20 cellular contexts compared by ENCODE assay signal in the genomic region with DNA sequence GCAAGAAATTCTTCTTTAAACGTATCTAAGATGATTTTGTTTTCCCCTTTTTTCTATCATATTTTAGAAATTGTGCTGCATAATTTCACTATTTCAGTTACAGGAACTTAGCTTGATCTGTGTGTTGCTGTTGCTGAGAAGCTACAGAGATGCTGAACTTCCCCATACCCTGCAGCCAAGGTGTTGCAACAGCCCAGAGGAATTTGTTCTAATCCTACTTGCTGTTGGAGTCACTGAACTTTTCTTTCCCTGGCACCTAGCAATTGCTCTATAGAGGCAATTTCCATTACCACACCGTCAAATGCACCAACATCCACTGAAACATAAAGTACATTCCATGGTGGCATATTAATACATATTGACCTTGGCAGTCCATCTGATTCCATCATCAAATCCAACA.
"Had no signal": no experiment of that assay in that cellular context is flagged by ENCODE, and none has a peak within 500 bp of the region (broad histone marks: within the 10 kb centered on the region; RNA-seq: fewer than 3 reads in every experiment).

No MANE protein-coding gene starts in this region.

- H3K27ac Mint-ChIP-seq: activated CD4-positive, alpha-beta T cell treated with anti-CD3 and anti-CD28 coated beads for 36 hours; activated CD8-positive, alpha-beta T cell treated with anti-CD3 and anti-CD28 coated beads for 36 hours; activated naive CD8-positive, alpha-beta T cell treated with anti-CD3 and anti-CD28 coated beads, Interleukin-2, amount 10 ng/mL, durations not matched to agents 7 days and 5 days; activated T-cell treated with anti-CD3 and anti-CD28 coated beads, Interleukin-2, amount 50 U/mL, for 72 hours; naive thymus-derived CD4-positive, alpha-beta T cell had no signal

- H3K4me3 ChIP-seq: colonic mucosa, lung, right lobe of liver, upper lobe of left lung had no signal

- ATAC-seq: activated CD4-positive, alpha-beta T cell treated with anti-CD3 and anti-CD28 coated beads for 36 hours; activated CD8-positive, alpha-beta T cell treated with anti-CD3 and anti-CD28 coated beads for 36 hours; activated T-cell treated with anti-CD3 and anti-CD28 coated beads, Interleukin-2, amount 50 U/mL, for 72 hours; foreskin keratinocyte; naive thymus-derived CD4-positive, alpha-beta T cell; right lobe of liver; stimulated activated naive CD8-positive, alpha-beta T cell treated with anti-CD3 and anti-CD28 coated beads, Interleukin-15, Interleukin-2, amounts not matched to agents 100 U/mL and 50 U/mL, for 24 hours had no signal

- H3K9me3 Mint-ChIP-seq: activated CD8-positive, alpha-beta T cell treated with anti-CD3 and anti-CD28 coated beads for 36 hours; activated naive CD8-positive, alpha-beta T cell treated with anti-CD3 and anti-CD28 coated beads, Interleukin-2, amount 10 ng/mL, durations not matched to agents 7 days and 5 days had no signal

- H3K4me1 ChIP-seq: colonic mucosa, foreskin keratinocyte, right lobe of liver, upper lobe of left lung had no signal

- H3K4me1 Mint-ChIP-seq: activated CD4-positive, alpha-beta T cell treated with anti-CD3 and anti-CD28 coated beads for 36 hours; activated naive CD8-positive, alpha-beta T cell treated with anti-CD3 and anti-CD28 coated beads, Interleukin-2, amount 10 ng/mL, durations not matched to agents 7 days and 5 days; naive thymus-derived CD4-positive, alpha-beta T cell had no signal

- H3K36me3 ChIP-seq: colonic mucosa, right lobe of liver, upper lobe of left lung, WERI-Rb-1 had no signal

- H3K4me3 Mint-ChIP-seq: activated CD4-positive, alpha-beta T cell treated with anti-CD3 and anti-CD28 coated beads for 36 hours; activated CD8-positive, alpha-beta T cell treated with anti-CD3 and anti-CD28 coated beads for 36 hours; activated naive CD8-positive, alpha-beta T cell treated with anti-CD3 and anti-CD28 coated beads, Interleukin-2, amount 10 ng/mL, durations not matched to agents 7 days and 5 days; activated T-cell treated with anti-CD3 and anti-CD28 coated beads, Interleukin-2, amount 50 U/mL, for 72 hours; naive thymus-derived CD4-positive, alpha-beta T cell had no signal

- H3K27me3 Mint-ChIP-seq: activated naive CD8-positive, alpha-beta T cell treated with anti-CD3 and anti-CD28 coated beads, Interleukin-2, amount 10 ng/mL, durations not matched to agents 7 days and 5 days had no signal

- H3K9me3 ChIP-seq: colonic mucosa, right lobe of liver, upper lobe of left lung had no signal

- H3K36me3 Mint-ChIP-seq: activated naive CD8-positive, alpha-beta T cell treated with anti-CD3 and anti-CD28 coated beads, Interleukin-2, amount 10 ng/mL, durations not matched to agents 7 days and 5 days; naive thymus-derived CD4-positive, alpha-beta T cell had no signal

- H3K27ac ChIP-seq: colonic mucosa, foreskin keratinocyte, right lobe of liver, upper lobe of left lung, WERI-Rb-1 had no signal

- DNase-seq: activated CD4-positive, alpha-beta T cell treated with anti-CD3 and anti-CD28 coated beads for 36 hours; activated CD8-positive, alpha-beta memory T cell treated with anti-CD3 and anti-CD28 coated beads, Interleukin-2, amount 50 U/mL, for 4 hours; activated CD8-positive, alpha-beta T cell treated with anti-CD3 and anti-CD28 coated beads for 36 hours; activated naive CD8-positive, alpha-beta T cell treated with anti-CD3 and anti-CD28 coated beads, Interleukin-2, amount 10 ng/mL, durations not matched to agents 7 days and 5 days; activated T-cell treated with anti-CD3 and anti-CD28 coated beads, Interleukin-2, amount 50 U/mL, for 72 hours; aorta; colonic mucosa; effector CD8-positive, alpha-beta T cell; erythroblast; left cardiac atrium; naive thymus-derived CD4-positive, alpha-beta T cell; posterior cingulate gyrus; right lobe of liver; stimulated activated CD4-positive, alpha-beta T cell treated with anti-CD3 and anti-CD28 coated beads, Interleukin-2, amount 100 ng/mL, for 48 hours; stimulated activated naive CD8-positive, alpha-beta T cell treated with anti-CD3 and anti-CD28 coated beads, Interleukin-15, Interleukin-2, amounts not matched to agents 100 U/mL and 50 U/mL, for 24 hours; T-helper 9 cell; upper lobe of left lung; WERI-Rb-1 had no signal

- H3K27me3 ChIP-seq: colonic mucosa, foreskin keratinocyte, right lobe of liver, upper lobe of left lung had no signal
